ENCODE assay signal across 2 cellular contexts in the genomic region with DNA sequence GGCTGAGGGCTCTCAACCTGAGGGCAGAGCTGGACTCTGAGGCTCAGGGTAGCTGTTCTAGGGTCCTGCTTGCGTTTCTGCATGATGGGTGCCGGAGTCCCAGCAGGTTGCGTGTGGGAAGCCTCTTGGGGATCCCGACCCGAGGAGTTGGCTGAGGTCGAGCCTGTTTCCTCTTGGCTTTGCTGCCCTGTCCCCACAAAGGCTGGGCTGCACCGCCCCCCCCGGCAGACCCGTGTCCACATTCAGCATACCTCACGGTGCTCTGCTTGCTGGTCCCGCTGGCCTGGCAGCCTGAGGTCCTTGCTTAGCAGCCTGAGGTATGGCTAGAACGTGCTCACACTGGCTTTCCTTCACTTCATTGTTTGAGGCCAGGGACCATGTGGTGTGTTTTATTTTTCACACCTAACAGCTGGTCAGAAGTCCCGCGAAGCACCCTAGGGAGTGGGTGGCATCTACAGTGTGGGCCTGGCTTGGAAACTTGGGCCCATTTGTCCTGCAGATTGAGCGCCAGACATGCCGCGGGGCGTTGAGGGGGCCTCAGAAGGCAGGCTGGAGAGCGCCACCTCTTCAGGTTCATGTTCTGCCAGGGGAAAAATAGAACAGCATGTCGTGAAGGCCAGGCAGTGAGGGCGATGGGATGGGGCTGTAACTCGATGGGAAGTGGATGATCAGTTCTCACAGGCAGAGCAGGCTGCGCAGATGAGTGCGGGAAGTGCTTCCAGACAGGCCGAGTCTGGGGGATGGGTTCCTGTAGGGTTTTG.
A peak's percentile ranks its signal among the peaks of the same experiment; 100 is the strongest.
TF ChIP-seq lines count a peak whose summit lies in the region.

No MANE protein-coding gene starts in this region.

TF ChIP-seq in HepG2, 621 proteins besides CTCF, POLR2A, EP300 and RAD21:
- TF ChIP-seq ZNF891 (CRISPR knock-in tag; IDR thresholded peaks at IDR 0.05), result 0 out of 2 replicates have a peak, but pooled peaks have one; percentile 10
- TF ChIP-seq PRPF4 (IDR thresholded peaks at IDR 0.05; ENCODE audit: low read depth, low read length, poor library complexity, severe bottlenecking), result no peak
- TF ChIP-seq ZNF768 (CRISPR knock-in tag; IDR thresholded peaks at IDR 0.05), result peak; percentile 23; the same call in 1 of the 2 replicates
- TF ChIP-seq AGO2 (optimal IDR thresholded peaks at IDR 0.05; ENCODE audit: low read depth, low read length), result peak; percentile 51
- no peak for TF ChIP-seq SOX6 (IDR thresholded peaks at IDR 0.05)
- TF ChIP-seq SOX6 (CRISPR knock-in tag; IDR thresholded peaks at IDR 0.05), result no peak
- TF ChIP-seq, protein P1, sequence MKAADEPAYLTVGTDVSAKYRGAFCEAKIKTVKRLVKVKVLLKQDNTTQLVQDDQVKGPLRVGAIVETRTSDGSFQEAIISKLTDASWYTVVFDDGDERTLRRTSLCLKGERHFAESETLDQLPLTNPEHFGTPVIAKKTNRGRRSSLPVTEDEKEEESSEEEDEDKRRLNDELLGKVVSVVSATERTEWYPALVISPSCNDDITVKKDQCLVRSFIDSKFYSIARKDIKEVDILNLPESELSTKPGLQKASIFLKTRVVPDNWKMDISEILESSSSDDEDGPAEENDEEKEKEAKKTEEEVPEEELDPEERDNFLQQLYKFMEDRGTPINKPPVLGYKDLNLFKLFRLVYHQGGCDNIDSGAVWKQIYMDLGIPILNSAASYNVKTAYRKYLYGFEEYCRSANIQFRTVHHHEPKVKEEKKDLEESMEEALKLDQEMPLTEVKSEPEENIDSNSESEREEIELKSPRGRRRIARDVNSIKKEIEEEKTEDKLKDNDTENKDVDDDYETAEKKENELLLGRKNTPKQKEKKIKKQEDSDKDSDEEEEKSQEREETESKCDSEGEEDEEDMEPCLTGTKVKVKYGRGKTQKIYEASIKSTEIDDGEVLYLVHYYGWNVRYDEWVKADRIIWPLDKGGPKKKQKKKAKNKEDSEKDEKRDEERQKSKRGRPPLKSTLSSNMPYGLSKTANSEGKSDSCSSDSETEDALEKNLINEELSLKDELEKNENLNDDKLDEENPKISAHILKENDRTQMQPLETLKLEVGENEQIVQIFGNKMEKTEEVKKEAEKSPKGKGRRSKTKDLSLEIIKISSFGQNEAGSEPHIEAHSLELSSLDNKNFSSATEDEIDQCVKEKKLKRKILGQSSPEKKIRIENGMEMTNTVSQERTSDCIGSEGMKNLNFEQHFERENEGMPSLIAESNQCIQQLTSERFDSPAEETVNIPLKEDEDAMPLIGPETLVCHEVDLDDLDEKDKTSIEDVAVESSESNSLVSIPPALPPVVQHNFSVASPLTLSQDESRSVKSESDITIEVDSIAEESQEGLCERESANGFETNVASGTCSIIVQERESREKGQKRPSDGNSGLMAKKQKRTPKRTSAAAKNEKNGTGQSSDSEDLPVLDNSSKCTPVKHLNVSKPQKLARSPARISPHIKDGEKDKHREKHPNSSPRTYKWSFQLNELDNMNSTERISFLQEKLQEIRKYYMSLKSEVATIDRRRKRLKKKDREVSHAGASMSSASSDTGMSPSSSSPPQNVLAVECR (CRISPR knock-in tag; IDR thresholded peaks at IDR 0.05; ENCODE audit: borderline replicate concordance), result 0 out of 2 replicates have a peak, but pooled peaks have one; percentile 21
- TF ChIP-seq, protein P2, sequence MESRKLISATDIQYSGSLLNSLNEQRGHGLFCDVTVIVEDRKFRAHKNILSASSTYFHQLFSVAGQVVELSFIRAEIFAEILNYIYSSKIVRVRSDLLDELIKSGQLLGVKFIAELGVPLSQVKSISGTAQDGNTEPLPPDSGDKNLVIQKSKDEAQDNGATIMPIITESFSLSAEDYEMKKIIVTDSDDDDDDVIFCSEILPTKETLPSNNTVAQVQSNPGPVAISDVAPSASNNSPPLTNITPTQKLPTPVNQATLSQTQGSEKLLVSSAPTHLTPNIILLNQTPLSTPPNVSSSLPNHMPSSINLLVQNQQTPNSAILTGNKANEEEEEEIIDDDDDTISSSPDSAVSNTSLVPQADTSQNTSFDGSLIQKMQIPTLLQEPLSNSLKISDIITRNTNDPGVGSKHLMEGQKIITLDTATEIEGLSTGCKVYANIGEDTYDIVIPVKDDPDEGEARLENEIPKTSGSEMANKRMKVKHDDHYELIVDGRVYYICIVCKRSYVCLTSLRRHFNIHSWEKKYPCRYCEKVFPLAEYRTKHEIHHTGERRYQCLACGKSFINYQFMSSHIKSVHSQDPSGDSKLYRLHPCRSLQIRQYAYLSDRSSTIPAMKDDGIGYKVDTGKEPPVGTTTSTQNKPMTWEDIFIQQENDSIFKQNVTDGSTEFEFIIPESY (CRISPR knock-in tag; IDR thresholded peaks at IDR 0.05), result peak; percentile 50; the same call in 1 of the 2 replicates
- TF ChIP-seq, protein P3, sequence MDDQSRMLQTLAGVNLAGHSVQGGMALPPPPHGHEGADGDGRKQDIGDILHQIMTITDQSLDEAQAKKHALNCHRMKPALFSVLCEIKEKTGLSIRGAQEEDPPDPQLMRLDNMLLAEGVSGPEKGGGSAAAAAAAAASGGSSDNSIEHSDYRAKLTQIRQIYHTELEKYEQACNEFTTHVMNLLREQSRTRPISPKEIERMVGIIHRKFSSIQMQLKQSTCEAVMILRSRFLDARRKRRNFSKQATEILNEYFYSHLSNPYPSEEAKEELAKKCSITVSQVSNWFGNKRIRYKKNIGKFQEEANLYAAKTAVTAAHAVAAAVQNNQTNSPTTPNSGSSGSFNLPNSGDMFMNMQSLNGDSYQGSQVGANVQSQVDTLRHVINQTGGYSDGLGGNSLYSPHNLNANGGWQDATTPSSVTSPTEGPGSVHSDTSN (CRISPR knock-in tag; IDR thresholded peaks at IDR 0.05; ENCODE audit: borderline replicate concordance), result no peak
- TF ChIP-seq, protein P4, sequence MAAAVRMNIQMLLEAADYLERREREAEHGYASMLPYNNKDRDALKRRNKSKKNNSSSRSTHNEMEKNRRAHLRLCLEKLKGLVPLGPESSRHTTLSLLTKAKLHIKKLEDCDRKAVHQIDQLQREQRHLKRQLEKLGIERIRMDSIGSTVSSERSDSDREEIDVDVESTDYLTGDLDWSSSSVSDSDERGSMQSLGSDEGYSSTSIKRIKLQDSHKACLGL (CRISPR knock-in tag; IDR thresholded peaks at IDR 0.05), result 0 out of 2 replicates have a peak, but pooled peaks have one; percentile 41
- 0 out of 2 replicates have a peak, but pooled peaks have one; percentile 13 for TF ChIP-seq POLR2G (IDR thresholded peaks at IDR 0.05; ENCODE audit: low read depth, low read length)
- TF ChIP-seq ZNF589 (CRISPR knock-in tag; conservative IDR thresholded peaks at IDR 0.05), result 0 out of 2 replicates have a peak, but pooled peaks have one; percentile 20
- no peak for TF ChIP-seq ATF7 (IDR thresholded peaks at IDR 0.05)
- peak; percentile 20; the same call in 1 of the 2 replicates for TF ChIP-seq ATF7 (CRISPR knock-in tag; IDR thresholded peaks at IDR 0.05)
TF ChIP-seq in HepG2: peak in this region for 9.

TF ChIP-seq in SK-N-SH, 30 proteins besides CTCF, POLR2A, EP300 and RAD21:
- TF ChIP-seq, protein P5, sequence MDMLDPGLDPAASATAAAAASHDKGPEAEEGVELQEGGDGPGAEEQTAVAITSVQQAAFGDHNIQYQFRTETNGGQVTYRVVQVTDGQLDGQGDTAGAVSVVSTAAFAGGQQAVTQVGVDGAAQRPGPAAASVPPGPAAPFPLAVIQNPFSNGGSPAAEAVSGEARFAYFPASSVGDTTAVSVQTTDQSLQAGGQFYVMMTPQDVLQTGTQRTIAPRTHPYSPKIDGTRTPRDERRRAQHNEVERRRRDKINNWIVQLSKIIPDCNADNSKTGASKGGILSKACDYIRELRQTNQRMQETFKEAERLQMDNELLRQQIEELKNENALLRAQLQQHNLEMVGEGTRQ (IDR thresholded peaks at IDR 0.05; ENCODE audit: borderline replicate concordance, low read depth, low read length), result no peak
- TF ChIP-seq GABPA (IDR thresholded peaks at IDR 0.05; ENCODE audit: low read depth), result no peak
- no peak for TF ChIP-seq MXI1 (IDR thresholded peaks at IDR 0.05; ENCODE audit: low read depth, low read length)
- no peak for TF ChIP-seq ELF1 (IDR thresholded peaks at IDR 0.05)
- no peak for TF ChIP-seq YY1 (IDR thresholded peaks at IDR 0.05; ENCODE audit: low read depth)
- no peak for TF ChIP-seq SIN3A (IDR thresholded peaks at IDR 0.05; ENCODE audit: borderline replicate concordance, low read depth, low read length)
